In genomic region chr14:24080888-24081738, GRCh38 we compare ENCODE assay signal across 8 cellular contexts. TPM values are rescaled to one million over a fixed set of nuclear protein-coding genes. Genes with fewer than 3 reads are reported as not detected.
A peak's percentile ranks its signal among the peaks of the same experiment; 100 is the strongest.
DNase-seq lines count a peak whose midpoint lies in the region; ATAC-seq and TF ChIP-seq lines count a peak whose summit lies in the region.

No MANE protein-coding gene starts in this region.

- H3K36me3 Mint-ChIP-seq in WTC11 = no peaks in the 10 kb centered on the region

- DNase-seq in GM13977 (ENCODE audit: low spot score) (peak; percentile 91), NCI-H128 (lab: John Stamatoyannopoulos, UW; ENCODE audit: unreplicated experiment) (peak; percentile 16), WTC11 (ENCODE audit: low spot score) (peak; percentile 69), cardiac fibroblast (ENCODE audit: low read depth in 2 of 2) (peak; percentile 12 to 17), SKM-1 treated with dmso at 0.1 percent for 144 hours (lab: John Stamatoyannopoulos, UW; ENCODE audit: unreplicated experiment) (no peak)
- peak; percentile 49 to 64 for DNase-seq in stimulated activated CD4-positive, alpha-beta T cell treated with anti-CD3 and anti-CD28 coated beads, Interleukin-1b, Interleukin-23, amount 100 ng/mL, for 4 hours (ENCODE audit: low read depth in 2 of 2)

- H3K27ac ChIP-seq in layer of hippocampus (ENCODE audit: low read depth, low read length) = peak overlapping the region; percentile 66

- no peaks in the 10 kb centered on the region for H3K27me3 ChIP-seq in layer of hippocampus (ENCODE audit: control insufficient read depth, insufficient read depth, low read length)

- peak overlapping the region; percentile 37 to 53 for H3K4me3 ChIP-seq in cardiac fibroblast (replicated peaks in 1 of 2; ENCODE audit: low read depth in 2 of 2, low read length in 2 of 2)

- in situ Hi-C loops in GM13977 (cut with MboI; ENCODE audit: low pct_unique_long_range_greater_than_20kb, low sequenced_read_pairs, unreplicated experiment) = loop anchor here (25.0 kb wide), 1 partner anchor 94 kb away; the partner anchor contains the start of gene DHRS4L2

- peaks cover 32% of the 10 kb centered on the region for H3K4me1 Mint-ChIP-seq in WTC11

- no peak for TF ChIP-seq CTCF in GM13977 (IDR thresholded peaks at IDR 0.05; ENCODE audit: extremely low read depth, insufficient read depth, missing control alignments)
- TF ChIP-seq CTCF in WTC11 (IDR thresholded peaks at IDR 0.05) = no peak
- no peak for TF ChIP-seq CTCF in cardiac fibroblast (IDR thresholded peaks at IDR 0.05; ENCODE audit: low read depth, low read length)

- H3K9me3 Mint-ChIP-seq in WTC11 = no peaks in the 10 kb centered on the region

- peaks cover 26% of the 10 kb centered on the region for H3K27me3 Mint-ChIP-seq in WTC11 (ENCODE audit: low read depth)

- peak; percentile 87 for ATAC-seq in HG02588 (IDR thresholded peaks at IDR 0.05; ENCODE audit: unreplicated experiment)
- peak; percentile 76 for ATAC-seq in WTC11

- peak overlapping the region; percentile 21 for H3K27ac Mint-ChIP-seq in WTC11

- CTCF ChIA-PET in WTC11 (lab: Charles Lee) = interaction anchor here (0.6 to 5.2 kb wide), 17 partner anchors 7 to 1350 kb away, joined by 3 to 101 read pairs (median 5); partner anchors contain the start of genes CARMIL3, DCAF11, IRF9 and NRL

- POLR2A ChIA-PET in WTC11 (lab: Charles Lee) = interaction anchor here (0.7 to 4.4 kb wide), 10 partner anchors 8 to 65 kb away, joined by 3 to 67 read pairs (median 6); partner anchors contain the start of genes CARMIL3, DCAF11, NRL and PCK2

- peak overlapping the region; percentile 79 for H3K4me3 Mint-ChIP-seq in WTC11

TF ChIP-seq in WTC11, 78 proteins besides CTCF, POLR2A, EP300 and RAD21:
- TF ChIP-seq PRDM15 (CRISPR knock-in tag; IDR thresholded peaks at IDR 0.05) (peak; percentile 75), KAT7 (CRISPR knock-in tag; IDR thresholded peaks at IDR 0.05; ENCODE audit: borderline replicate concordance) (peak; percentile 69; the same call in 1 of the 2 replicates), MAX (CRISPR knock-in tag; IDR thresholded peaks at IDR 0.05) (peak; percentile 35; the same call in 1 of the 2 replicates), FOXK1 (CRISPR knock-in tag; IDR thresholded peaks at IDR 0.05) (no peak; the same call in 1 of the 2 replicates), TEAD1 (CRISPR knock-in tag; IDR thresholded peaks at IDR 0.05) (peak; percentile 33; the same call in 1 of the 2 replicates), TCF7 (CRISPR knock-in tag; IDR thresholded peaks at IDR 0.05; ENCODE audit: low read depth) (0 out of 2 replicates have a peak, but pooled peaks have one; percentile 37), MXD4 (CRISPR knock-in tag; IDR thresholded peaks at IDR 0.05; ENCODE audit: borderline replicate concordance) (no peak), SP1 (CRISPR knock-in tag; conservative IDR thresholded peaks at IDR 0.05) (peak; percentile 73; the same call in 1 of the 2 replicates), HMGXB4 (CRISPR knock-in tag; IDR thresholded peaks at IDR 0.05) (no peak), ZBTB43 (CRISPR knock-in tag; IDR thresholded peaks at IDR 0.05) (0 out of 2 replicates have a peak, but pooled peaks have one; percentile 40), USF1 (CRISPR knock-in tag; IDR thresholded peaks at IDR 0.05) (peak; percentile 45; the same call in 1 of the 2 replicates), MYBL2 (CRISPR knock-in tag; IDR thresholded peaks at IDR 0.05) (peak; percentile 66; the same call in 1 of the 2 replicates), ZNF281 (CRISPR knock-in tag; IDR thresholded peaks at IDR 0.05) (no peak), ZNF138 (CRISPR knock-in tag; conservative IDR thresholded peaks at IDR 0.05) (no peak)

RNA-seq across cellular contexts. Expression of gene CPNE6, which starts 9.8 kb away (rescaled TPM):
- not detected in 3 replicates for total RNA-seq in WTC11 (2021)

RNA-seq across cellular contexts. Expression of gene PCK2, which starts 13.0 kb away (rescaled TPM):
- total RNA-seq in WTC11 (2021) = 51.2 to 67.0 TPM (median 59.2 TPM) in 3 replicates

RNA-seq across cellular contexts. Expression of gene CARMIL3, which starts 29.3 kb away (rescaled TPM):
- 10.6 to 13.0 TPM (median 11.4 TPM) in 3 replicates for total RNA-seq in WTC11 (2021)

RNA-seq across cellular contexts. Expression of gene DCAF11, which starts 33.5 kb away (rescaled TPM):
- 73.6 to 90.2 TPM (median 77.3 TPM) in 3 replicates for total RNA-seq in WTC11 (2021)

RNA-seq across cellular contexts. Expression of gene NRL, which starts 33.6 kb away (rescaled TPM):
- 1.3 to 2.3 TPM (median 1.6 TPM) in 3 replicates for total RNA-seq in WTC11 (2021)
